In the genomic region with DNA sequence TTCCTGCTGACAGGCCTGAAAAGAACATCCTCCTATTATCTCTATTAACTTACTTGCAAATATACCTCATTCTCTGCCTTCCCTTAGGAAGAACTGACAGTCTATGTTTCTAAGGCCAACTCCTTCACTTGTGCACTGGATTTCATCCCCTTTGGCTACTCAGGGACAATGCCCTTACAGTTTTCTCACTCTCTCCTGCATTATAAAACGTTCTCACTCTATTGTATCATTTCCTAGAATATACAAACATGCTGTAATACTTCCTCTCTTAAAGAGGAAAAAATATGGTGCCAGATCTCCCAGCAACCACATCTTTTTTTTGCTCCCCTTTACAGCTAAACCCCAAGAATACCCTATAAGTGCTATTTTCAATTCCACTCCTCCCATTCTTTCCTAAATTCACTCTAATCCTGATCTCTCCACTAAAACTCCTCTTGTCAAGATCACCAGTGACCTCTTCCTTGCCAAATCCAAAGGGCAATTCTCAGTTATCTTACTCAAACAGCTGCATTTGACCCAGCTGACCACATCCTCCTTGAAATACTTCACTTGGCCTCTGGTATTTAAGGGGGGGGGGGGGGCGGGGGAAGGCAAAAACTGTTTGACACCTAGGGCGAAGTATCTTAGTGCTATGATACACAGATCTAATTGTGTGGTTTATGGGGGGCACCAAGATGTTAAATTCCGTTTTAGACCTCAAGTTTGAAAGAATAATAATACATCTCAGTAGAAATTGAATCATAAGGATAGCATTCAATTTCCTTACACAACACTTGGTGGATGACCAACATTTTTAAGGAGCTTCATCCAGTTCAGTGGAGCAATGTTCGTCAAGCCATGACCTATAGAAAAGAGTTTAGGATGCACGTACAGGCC, we compare ENCODE assay signal across 8 cellular contexts. TPM values are rescaled to one million over a fixed set of nuclear protein-coding genes. Genes with fewer than 3 reads are reported as not detected.
DNase-seq lines count a peak whose midpoint lies in the region; ATAC-seq, FAIRE-seq and TF ChIP-seq lines count a peak whose summit lies in the region.

No MANE protein-coding gene starts in this region.

- H3K27me3 ChIP-seq in left ventricle myocardium inferior (ENCODE audit: low read depth) (no peaks in the 10 kb centered on the region), SJSA1 (replicated peaks) (no peaks in the 10 kb centered on the region), small intestine (ENCODE audit: control insufficient read depth in 2 of 2, insufficient read depth in 2 of 2, low read length in 2 of 2) (no peaks in the 10 kb centered on the region)

- H3K27ac ChIP-seq in left ventricle myocardium inferior (replicated peaks) (peak overlapping the region; percentile 97), SJSA1 (peak overlapping the region; percentile 85), small intestine (ENCODE audit: low read depth in 1 of 2, low read length in 1 of 2) (peak overlapping the region; percentile 32 to 86)

- H3K4me3 ChIP-seq in left ventricle myocardium inferior = peak overlapping the region; percentile 89
- H3K4me3 ChIP-seq in SJSA1 = peak overlapping the region; percentile 82
- peak overlapping the region; percentile 92 for H3K4me3 ChIP-seq in fibroblast of pulmonary artery (replicated peaks; ENCODE audit: low read depth, low read length)
- peak overlapping the region in 1 of 2 donors; percentile 90 for H3K4me3 ChIP-seq in small intestine (ENCODE audit: low read depth in 1 of 2, low read length in 2 of 2)

- H3K36me3 ChIP-seq in left ventricle myocardium inferior = peaks cover 20% of the 10 kb centered on the region
- peaks cover 39% of the 10 kb centered on the region for H3K36me3 ChIP-seq in SJSA1
- no peaks in the 10 kb centered on the region for H3K36me3 ChIP-seq in small intestine (ENCODE audit: control insufficient read depth in 2 of 2, insufficient read depth in 2 of 2, low read length in 2 of 2)

- H3K4me1 ChIP-seq in left ventricle myocardium inferior = peaks cover 68% of the 10 kb centered on the region
- peaks cover 23% of the 10 kb centered on the region for H3K4me1 ChIP-seq in SJSA1 (replicated peaks)
- H3K4me1 ChIP-seq in small intestine (ENCODE audit: control insufficient read depth in 2 of 2, insufficient read depth in 1 of 2, low read depth in 1 of 2, low read length in 1 of 2) = peaks cover 2 to 14% of the 10 kb centered on the region in 2 donors

- DNase-seq in left ventricle myocardium inferior (no peak), Right ventricle myocardium superior (no peak), SJSA1 (ENCODE audit: low read depth in 1 of 2, low spot score in 2 of 2) (peak; percentile 50 to 58), fibroblast of pulmonary artery (ENCODE audit: low read depth) (peak; percentile 43), small intestine (peak; percentile 7), NCI-H2081 treated with DMSO at 0.1 percent for 48 hours (lab: John Stamatoyannopoulos, UW) (no peak), GM19240 (ENCODE audit: insufficient read length, low spot score) (no peak)

- 24 to 31% (median 27%) methylated on average over 6 of the region's 6 CpGs for WGBS in small intestine, 3 donors

- intact Hi-C loops in left ventricle myocardium inferior (cut with micrococcal nuclease) = no loop called here
- intact Hi-C loops in Right ventricle myocardium superior (cut with DNase I) = no loop called here

- FAIRE-seq in small intestine (lab: Jason Lieb, UNC) = no peak

- ATAC-seq in Right ventricle myocardium superior (ENCODE audit: poor library complexity) (no peak), HG03378 (IDR thresholded peaks at IDR 0.05; ENCODE audit: unreplicated experiment) (no peak)

- H3K9me3 ChIP-seq in left ventricle myocardium inferior (replicated peaks) = no peaks in the 10 kb centered on the region
- no peaks in the 10 kb centered on the region for H3K9me3 ChIP-seq in SJSA1 (replicated peaks)
- H3K9me3 ChIP-seq in small intestine (ENCODE audit: control insufficient read depth, low read depth) = no peaks in the 10 kb centered on the region

- TF ChIP-seq CTCF in left ventricle myocardium inferior (IDR thresholded peaks at IDR 0.05; ENCODE audit: borderline replicate concordance) = no peak
- no peak for TF ChIP-seq CTCF in fibroblast of pulmonary artery (IDR thresholded peaks at IDR 0.05; ENCODE audit: low read length, missing control alignments)

RNA-seq across cellular contexts. Expression of gene RCHY1, which starts 1.6 kb away (rescaled TPM):
- total RNA-seq in left ventricle myocardium inferior (42.6 TPM), Right ventricle myocardium superior (44.1 TPM)
- total RNA-seq in SJSA1 (2014; rRNA removed; shearing (Covaris generic)) = 23.2 and 34.0 TPM in 2 replicates
- 10 to 100 TPM; 16.8 to 31.5 (median 25.5) TPM for polyA plus RNA-seq in small intestine

RNA-seq across cellular contexts. Expression of gene THAP6, which starts 1.7 kb away (rescaled TPM):
- total RNA-seq in left ventricle myocardium inferior (22.8 TPM), Right ventricle myocardium superior (17.0 TPM)
- 8.7 and 13.6 TPM in 2 replicates for total RNA-seq in SJSA1 (2014; rRNA removed; shearing (Covaris generic))
- polyA plus RNA-seq in small intestine = 1 to 10 TPM; 4.1 to 7.6 (median 4.1) TPM

RNA-seq across cellular contexts. Expression of gene ODAPH, which starts 43.3 kb away (rescaled TPM):
- total RNA-seq in left ventricle myocardium inferior (not detected), Right ventricle myocardium superior (not detected)
- total RNA-seq in SJSA1 (2014; rRNA removed; shearing (Covaris generic)) = not detected in 2 replicates
- not detected for polyA plus RNA-seq in small intestine

Comparison
In these comparisons a context has a peak if more than half of its experiments do, and no peak if none do; other contexts are left out.
1. DNase-seq: peak in SJSA1 (2 of 2), fibroblast of pulmonary artery (single experiment) and small intestine (single experiment); none in left ventricle myocardium inferior (single experiment), Right ventricle myocardium superior (single experiment), NCI-H2081 treated with DMSO at 0.1 percent for 48 hours (single experiment) and GM19240 (single experiment).
2. Peak in every context shown above with its lines, with median percentiles within 50 percentile points of each other: H3K27ac ChIP-seq.